Comparison of ENCODE assay signal across 9 cellular contexts in the genomic region with DNA sequence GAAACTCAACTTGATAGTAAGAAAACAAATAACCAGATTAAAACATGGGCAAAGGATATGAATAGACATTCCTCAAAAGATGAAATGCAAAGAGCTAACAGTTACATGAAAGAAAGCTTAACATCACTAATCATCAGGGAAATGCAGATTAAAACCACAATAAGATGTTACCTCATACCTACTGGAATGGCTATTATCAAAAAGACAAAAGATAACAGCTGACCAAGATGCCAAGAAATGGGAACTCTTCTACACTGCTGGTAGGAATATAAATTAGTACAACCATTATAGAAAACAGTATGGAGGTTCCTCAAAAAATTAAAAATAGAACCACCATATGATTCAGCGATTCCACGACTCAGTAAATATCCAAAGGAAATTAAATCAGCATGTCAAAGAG. TPM values are rescaled to one million over a fixed set of nuclear protein-coding genes. Genes with fewer than 3 reads are reported as not detected.
"Had no signal": no experiment of that assay in that cellular context is flagged by ENCODE, and none has a peak within 500 bp of the region (broad histone marks: within the 10 kb centered on the region; RNA-seq: fewer than 3 reads in every experiment).

No MANE protein-coding gene starts in this region.

- H3K27me3 Mint-ChIP-seq: IgD-negative memory B cell had no signal

- ATAC-seq: HepG2, K562 had no signal

- H3K4me2 ChIP-seq: KMS-11 had no signal

- H3K4me3 Mint-ChIP-seq: IgD-negative memory B cell had no signal

- H3K4me3 ChIP-seq: K562 had no signal

- H3K9ac ChIP-seq: KMS-11 had no signal

- H3K4me1 Mint-ChIP-seq: IgD-negative memory B cell had no signal

- H3K27ac ChIP-seq: HL-60, KMS-11 had no signal

- H3K36me3 Mint-ChIP-seq: IgD-negative memory B cell had no signal

- FAIRE-seq: HepG2, K562 had no signal

- DNase-seq: IMR-90, KBM-7, KG1 had no signal

RNA-seq across cellular contexts. Expression of gene KCNH5, which starts 18.8 kb away (rescaled TPM):
- total RNA-seq: HepG2, HT-29 had no signal
